In the genomic region with DNA sequence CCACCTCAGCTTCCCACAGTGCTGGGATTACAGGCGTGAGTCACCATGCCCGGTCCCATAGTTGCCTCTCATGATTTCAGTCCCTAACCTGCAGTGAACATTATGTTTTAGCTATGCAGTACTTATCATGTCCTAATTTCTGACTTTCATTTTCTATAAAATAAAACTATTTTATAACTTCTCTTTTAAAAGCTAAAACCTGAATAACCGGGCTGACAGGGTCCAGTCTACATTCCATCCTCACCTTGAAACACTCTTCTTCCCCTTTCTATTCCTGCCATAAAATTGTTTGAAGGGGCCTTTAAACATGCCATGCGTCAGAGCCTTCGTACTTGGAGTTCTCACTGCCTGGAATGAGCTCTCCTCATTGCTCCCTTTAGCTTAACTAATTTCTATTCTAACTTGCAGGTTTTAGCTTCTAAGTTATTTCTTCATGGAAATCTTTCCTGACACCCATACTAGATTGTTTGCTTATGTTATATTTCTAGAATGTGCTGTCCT, we compare ENCODE assay signal across 16 cellular contexts.
DNase-seq lines count a peak whose midpoint lies in the region; ATAC-seq and TF ChIP-seq lines count a peak whose summit lies in the region.
"Had no signal": no experiment of that assay in that cellular context is flagged by ENCODE, and none has a peak within 500 bp of the region (broad histone marks: within the 10 kb centered on the region; RNA-seq: fewer than 3 reads in every experiment).

No MANE protein-coding gene starts in this region.

- ATAC-seq in activated CD4-positive, alpha-beta T cell treated with anti-CD3 and anti-CD28 coated beads for 36 hours: no peak
- ATAC-seq in lower lobe of right lung (peak; percentile 34 to 53), upper lobe of left lung (ENCODE audit: low FRiP score in 2 of 2) (no peak), gastrocnemius medialis (no peak)
- ATAC-seq in stimulated activated naive CD8-positive, alpha-beta T cell treated with anti-CD3 and anti-CD28 coated beads, Interleukin-15, Interleukin-2, amounts not matched to agents 100 U/mL and 50 U/mL, for 24 hours: no peak
- ATAC-seq: A549 had no signal

- POLR2A ChIA-PET in activated CD4-positive, alpha-beta T cell treated with anti-CD3 and anti-CD28 coated beads for 36 hours (lab: Charles Lee): no interaction called here

- H3K27ac ChIP-seq in lower lobe of right lung (no peak overlapping the region), smooth muscle cell (ENCODE audit: low read depth) (peak overlapping the region; percentile 41), upper lobe of left lung (no peak overlapping the region), gastrocnemius medialis (no peak overlapping the region)
- H3K27ac ChIP-seq: 22Rv1, A549, C4-2B, GM23248, HL-60 had no signal

- no peak overlapping the region for H3K4me3 Mint-ChIP-seq in activated CD4-positive, alpha-beta T cell treated with anti-CD3 and anti-CD28 coated beads, Interleukin-2, amount 10 ng/mL, durations not matched to agents 24 days and 14 days
- no peak overlapping the region for H3K4me3 Mint-ChIP-seq in activated CD4-positive, alpha-beta T cell treated with anti-CD3 and anti-CD28 coated beads for 36 hours
- H3K4me3 Mint-ChIP-seq: CD4-positive, alpha-beta T cell had no signal

- no peak for TF ChIP-seq EP300 in upper lobe of left lung (IDR thresholded peaks at IDR 0.05)

- H2AFZ ChIP-seq in smooth muscle cell (ENCODE audit: low read depth): no peak overlapping the region
- H2AFZ ChIP-seq: GM23248 had no signal

- no peaks in the 10 kb centered on the region for H3K9me3 ChIP-seq in lower lobe of right lung
- H3K9me3 ChIP-seq in smooth muscle cell (replicated peaks; ENCODE audit: low read depth): no peaks in the 10 kb centered on the region
- H3K9me3 ChIP-seq in upper lobe of left lung: no peaks in the 10 kb centered on the region
- H3K9me3 ChIP-seq in gastrocnemius medialis: no peaks in the 10 kb centered on the region
- H3K9me3 ChIP-seq: A549, Caco-2 had no signal

- peak; percentile 1 for DNase-seq in activated CD4-positive, alpha-beta T cell treated with anti-CD3 and anti-CD28 coated beads, Interleukin-2, amount 10 ng/mL, durations not matched to agents 24 days and 14 days
- no peak for DNase-seq in activated CD4-positive, alpha-beta T cell treated with anti-CD3 and anti-CD28 coated beads for 36 hours
- no peak for DNase-seq in lower lobe of right lung
- no peak for DNase-seq in smooth muscle cell (lab: John Stamatoyannopoulos, UW; ENCODE audit: unreplicated experiment)
- DNase-seq in stimulated activated naive CD8-positive, alpha-beta T cell treated with anti-CD3 and anti-CD28 coated beads, Interleukin-15, Interleukin-2, amounts not matched to agents 100 U/mL and 50 U/mL, for 24 hours: no peak
- no peak for DNase-seq in upper lobe of left lung
- no peak for DNase-seq in gastrocnemius medialis
- DNase-seq: AML-193; Caco-2; CD4-positive, alpha-beta T cell; GM23248; HCEC 1CT had no signal

- H3K36me3 ChIP-seq in lower lobe of right lung (no peaks in the 10 kb centered on the region), smooth muscle cell (ENCODE audit: low read depth) (no peaks in the 10 kb centered on the region), upper lobe of left lung (no peaks in the 10 kb centered on the region), gastrocnemius medialis (no peaks in the 10 kb centered on the region)

- H3K4me2 ChIP-seq in smooth muscle cell: no peak overlapping the region
- H3K4me2 ChIP-seq: A549 had no signal

- no peak overlapping the region for H3K9ac ChIP-seq in smooth muscle cell (ENCODE audit: low read depth)
- H3K9ac ChIP-seq: GM23248 had no signal

- H4K20me1 ChIP-seq in smooth muscle cell (ENCODE audit: low read depth): no peaks in the 10 kb centered on the region

- no peak overlapping the region for H3K4me3 ChIP-seq in lower lobe of right lung
- H3K4me3 ChIP-seq in smooth muscle cell: no peak overlapping the region
- H3K4me3 ChIP-seq in upper lobe of left lung: no peak overlapping the region
- H3K4me3 ChIP-seq in gastrocnemius medialis: no peak overlapping the region
- H3K4me3 ChIP-seq: A549, GM23248 had no signal

- H3K4me1 Mint-ChIP-seq in activated CD4-positive, alpha-beta T cell treated with anti-CD3 and anti-CD28 coated beads, Interleukin-2, amount 10 ng/mL, durations not matched to agents 24 days and 14 days: no peaks in the 10 kb centered on the region
- no peaks in the 10 kb centered on the region for H3K4me1 Mint-ChIP-seq in activated CD4-positive, alpha-beta T cell treated with anti-CD3 and anti-CD28 coated beads for 36 hours

- H3K27ac Mint-ChIP-seq in activated CD4-positive, alpha-beta T cell treated with anti-CD3 and anti-CD28 coated beads, Interleukin-2, amount 10 ng/mL, durations not matched to agents 24 days and 14 days: no peak overlapping the region
- no peak overlapping the region for H3K27ac Mint-ChIP-seq in activated CD4-positive, alpha-beta T cell treated with anti-CD3 and anti-CD28 coated beads for 36 hours
- H3K27ac Mint-ChIP-seq: CD4-positive, alpha-beta T cell had no signal

- H3K4me1 ChIP-seq in lower lobe of right lung (no peaks in the 10 kb centered on the region), smooth muscle cell (ENCODE audit: low read depth) (peaks cover 14% of the 10 kb centered on the region), upper lobe of left lung (peaks cover 0 to 3% (median 0%) of the 10 kb centered on the region in 4 donors), gastrocnemius medialis (no peaks in the 10 kb centered on the region)
- H3K4me1 ChIP-seq: A549, Caco-2 had no signal

- no peaks in the 10 kb centered on the region for H3F3A ChIP-seq in smooth muscle cell (ENCODE audit: low read depth)

- intact Hi-C loops in activated CD4-positive, alpha-beta T cell treated with anti-CD3 and anti-CD28 coated beads, Interleukin-2, amount 10 ng/mL, durations not matched to agents 24 days and 14 days (cut with micrococcal nuclease): no loop called here
- intact Hi-C loops in activated CD4-positive, alpha-beta T cell treated with anti-CD3 and anti-CD28 coated beads for 36 hours (cut with DNase I, micrococcal nuclease): no loop called here
- intact Hi-C loops in lower lobe of right lung (cut with DNase I) (no loop called here), gastrocnemius medialis (cut with DNase I; ENCODE audit: low total_unique reads) (no loop called here)

- TF ChIP-seq POLR2A in upper lobe of left lung (IDR thresholded peaks at IDR 0.05) (no peak), gastrocnemius medialis (IDR thresholded peaks at IDR 0.05) (no peak)

- in situ Hi-C loops in gastrocnemius medialis (cut with MboI; ENCODE audit: low sequenced_read_pairs in 4 of 4): no loop called here

- CTCF ChIA-PET in activated CD4-positive, alpha-beta T cell treated with anti-CD3 and anti-CD28 coated beads for 36 hours (lab: Charles Lee): interaction anchor here (1.1 to 1.4 kb wide), 2 partner anchors 10 to 11 kb away, joined by 3 to 4 read pairs; no protein-coding TSS in a partner anchor

- H3K9me3 Mint-ChIP-seq in activated CD4-positive, alpha-beta T cell treated with anti-CD3 and anti-CD28 coated beads, Interleukin-2, amount 10 ng/mL, durations not matched to agents 24 days and 14 days: no peaks in the 10 kb centered on the region
- H3K9me3 Mint-ChIP-seq in activated CD4-positive, alpha-beta T cell treated with anti-CD3 and anti-CD28 coated beads for 36 hours (ENCODE audit: low read depth): no peaks in the 10 kb centered on the region
- H3K9me3 Mint-ChIP-seq: CD4-positive, alpha-beta T cell had no signal

- H3K27me3 Mint-ChIP-seq in activated CD4-positive, alpha-beta T cell treated with anti-CD3 and anti-CD28 coated beads, Interleukin-2, amount 10 ng/mL, durations not matched to agents 24 days and 14 days: peaks cover 2% of the 10 kb centered on the region
- H3K27me3 Mint-ChIP-seq in activated CD4-positive, alpha-beta T cell treated with anti-CD3 and anti-CD28 coated beads for 36 hours: peaks cover 17% of the 10 kb centered on the region

- no peaks in the 10 kb centered on the region for H3K79me2 ChIP-seq in smooth muscle cell (ENCODE audit: low read depth)

- WGBS in smooth muscle cell (ENCODE audit: low lambda C conversion rate): 83% methylated on average over 5 of the region's 5 CpGs
- 76 to 79% methylated on average over 5 of the region's 5 CpGs for WGBS in upper lobe of left lung, 2 donors

- TF ChIP-seq CTCF in lower lobe of right lung (IDR thresholded peaks at IDR 0.05): no peak
- TF ChIP-seq CTCF in smooth muscle cell (IDR thresholded peaks at IDR 0.05; ENCODE audit: borderline replicate concordance, insufficient read depth, poor library complexity, severe bottlenecking): no peak
- TF ChIP-seq CTCF in upper lobe of left lung (IDR thresholded peaks at IDR 0.05): no peak
- no peak for TF ChIP-seq CTCF in gastrocnemius medialis (IDR thresholded peaks at IDR 0.05 in 4 of 5, conservative IDR thresholded peaks at IDR 0.05 in 1 of 5)

- H3K27me3 ChIP-seq in lower lobe of right lung (ENCODE audit: low read depth) (no peaks in the 10 kb centered on the region), smooth muscle cell (ENCODE audit: low read depth) (no peaks in the 10 kb centered on the region), upper lobe of left lung (no peaks in the 10 kb centered on the region), gastrocnemius medialis (no peaks in the 10 kb centered on the region)

- H3K36me3 Mint-ChIP-seq in activated CD4-positive, alpha-beta T cell treated with anti-CD3 and anti-CD28 coated beads, Interleukin-2, amount 10 ng/mL, durations not matched to agents 24 days and 14 days (ENCODE audit: low read depth): no peaks in the 10 kb centered on the region
- no peaks in the 10 kb centered on the region for H3K36me3 Mint-ChIP-seq in activated CD4-positive, alpha-beta T cell treated with anti-CD3 and anti-CD28 coated beads for 36 hours (ENCODE audit: low read depth)

Comparison
In these comparisons a context has a peak if more than half of its experiments do, and no peak if none do; other contexts are left out.
1. ATAC-seq: peak in lower lobe of right lung (2 of 2); none in activated CD4-positive, alpha-beta T cell treated with anti-CD3 and anti-CD28 coated beads for 36 hours (single experiment), stimulated activated naive CD8-positive, alpha-beta T cell treated with anti-CD3 and anti-CD28 coated beads, Interleukin-15, Interleukin-2, amounts not matched to agents 100 U/mL and 50 U/mL, for 24 hours (single experiment), upper lobe of left lung (0 of 2) and gastrocnemius medialis (0 of 2).